ENCODE assay signal across 1 cellular context in genomic region chr9:133526721-133527321, GRCh38.
TF ChIP-seq lines count a peak whose summit lies in the region.

No MANE protein-coding gene starts in this region.

TF ChIP-seq in HCT116, 20 proteins besides CTCF, POLR2A, EP300 and RAD21:
- no peak for TF ChIP-seq ZBTB33 (IDR thresholded peaks at IDR 0.05; ENCODE audit: extremely low read depth, insufficient replicate concordance, low read length)
- TF ChIP-seq SRF (IDR thresholded peaks at IDR 0.05; ENCODE audit: low read depth) = no peak
- TF ChIP-seq CBX3 (IDR thresholded peaks at IDR 0.05; ENCODE audit: low read depth) = no peak
- no peak for TF ChIP-seq ZFX (IDR thresholded peaks at IDR 0.05)
